ENCODE assay signal across 8 cellular contexts in genomic region chr4:56530269-56531148, GRCh38. TPM values are rescaled to one million over a fixed set of nuclear protein-coding genes. Genes with fewer than 3 reads are reported as not detected.
DNase-seq lines count a peak whose midpoint lies in the region; ATAC-seq, FAIRE-seq and TF ChIP-seq lines count a peak whose summit lies in the region.

No MANE protein-coding gene starts in this region.

- TF ChIP-seq CTCF in D721Med (IDR thresholded peaks at IDR 0.05; ENCODE audit: insufficient read depth, missing control alignments): no peak
- TF ChIP-seq CTCF in neutrophil (IDR thresholded peaks at IDR 0.05): no peak
- TF ChIP-seq CTCF in stomach (IDR thresholded peaks at IDR 0.05): no peak

- intact Hi-C loops in stomach (cut with DNase I; ENCODE audit: low total_unique reads): no loop called here

- no peak for FAIRE-seq in D721Med (lab: Jason Lieb, UNC)

- H3K27me3 ChIP-seq in neutrophil (peaks cover 61% of the 10 kb centered on the region), stomach (peaks cover 0 to 20% (median 5%) of the 10 kb centered on the region in 3 donors)

- 2 to 7% (median 4%) methylated on average over 23 to 68 of the region's 68 CpGs for WGBS in stomach, 5 donors

- TF ChIP-seq EP300 in stomach (IDR thresholded peaks at IDR 0.05): no peak

- TF ChIP-seq POLR2A in stomach (IDR thresholded peaks at IDR 0.05): no peak

- H3K9me3 ChIP-seq in neutrophil: no peaks in the 10 kb centered on the region
- no peaks in the 10 kb centered on the region for H3K9me3 ChIP-seq in stomach

- no peaks in the 10 kb centered on the region for H3K36me3 ChIP-seq in neutrophil
- H3K36me3 ChIP-seq in stomach: no peaks in the 10 kb centered on the region

- peak overlapping the region; percentile 60 to 64 for H3K4me3 ChIP-seq in neutrophil (ENCODE audit: low read depth in 1 of 2, low read length in 1 of 2)
- peak overlapping the region; percentile 51 to 64 (median 62) for H3K4me3 ChIP-seq in stomach

- ATAC-seq in GM21529 (IDR thresholded peaks at IDR 0.05; ENCODE audit: unreplicated experiment): peak; percentile 96

- peaks cover 9 to 11% of the 10 kb centered on the region in 2 experiments for H3K4me1 ChIP-seq in neutrophil (ENCODE audit: control insufficient read depth in 1 of 2, insufficient read depth in 1 of 2, low read depth in 1 of 2, low read length in 1 of 2)
- H3K4me1 ChIP-seq in stomach: peaks cover 8 to 27% (median 19%) of the 10 kb centered on the region in 4 donors

- DNase-seq in D721Med (ENCODE audit: insufficient read length, low spot score) (peak; percentile 36), HuH-7.5 (ENCODE audit: low spot score) (peak; percentile 41), SHP77 treated with DMSO at 0.1 percent for 48 hours (lab: John Stamatoyannopoulos, UW) (peak; percentile 61), activated gamma-delta T cell treated with Interleukin-2 at 50 U/mL for 16 hours (peak; percentile 77), germinal center (ENCODE audit: low spot score) (peak; percentile 92), stomach (peak; percentile 89)

- no peak overlapping the region for H3K27ac ChIP-seq in neutrophil
- peak overlapping the region in 2 of 5 donors; percentile 33 to 71 for H3K27ac ChIP-seq in stomach

RNA-seq across cellular contexts. Expression of gene ARL9, which starts 24.9 kb away (rescaled TPM):
- total RNA-seq in stomach: under 1 TPM in 1 of 5 donors, not detected in 4; 0.55 TPM
- under 1 TPM in 2 of 3 donors, not detected in 1; 0.25 to 0.50 TPM for polyA plus RNA-seq in stomach

Comparison
In these comparisons a context has a peak if more than half of its experiments do, and no peak if none do; other contexts are left out.
1. DNase-seq: peak in every context shown above with its lines; median percentile 92 in germinal center; 89 in stomach; 77 in activated gamma-delta T cell treated with Interleukin-2 at 50 U/mL for 16 hours; 61 in SHP77 treated with DMSO at 0.1 percent for 48 hours; 41 in HuH-7.5; 36 in D721Med.